8 cellular contexts compared by ENCODE assay signal in genomic region chr19:14221345-14221744, GRCh38. TPM values are rescaled to one million over a fixed set of nuclear protein-coding genes. Genes with fewer than 3 reads are reported as not detected.
DNase-seq lines count a peak whose midpoint lies in the region; ATAC-seq and TF ChIP-seq lines count a peak whose summit lies in the region.
"Not testable (repeated sequence)": the region's sequence is repeated elsewhere in the genome, so short reads cannot be mapped to it uniquely, and the experiment has no call there.

No MANE protein-coding gene starts in this region.

- H3K27ac ChIP-seq in heart left ventricle, neural progenitor cell: not testable (repeated sequence)

- peak overlapping the region; percentile 70 for H3K4me2 ChIP-seq in neural progenitor cell

- TF ChIP-seq CTCF in BE2C (IDR thresholded peaks at IDR 0.05; ENCODE audit: low read depth, low read length) (peak; percentile 14; the same call in 1 of the 2 replicates), HFFc6 (IDR thresholded peaks at IDR 0.05) (peak; percentile 54), astrocyte of the spinal cord (IDR thresholded peaks at IDR 0.05; ENCODE audit: low read depth, low read length) (peak; percentile 20), heart left ventricle (IDR thresholded peaks at IDR 0.05) (peak in 6 of 12 donors; percentile 11 to 41 (median 28)), neural progenitor cell (IDR thresholded peaks at IDR 0.05) (peak; percentile 46)

- H3K27ac Mint-ChIP-seq in HFFc6: not testable (repeated sequence)
- peak overlapping the region; percentile 70 for H3K27ac Mint-ChIP-seq in activated CD8-positive, alpha-beta T cell treated with anti-CD3 and anti-CD28 coated beads, Interleukin-2, amount 10 ng/mL, durations not matched to agents 7 days and 5 days
- H3K27ac Mint-ChIP-seq in neural progenitor cell: peak overlapping the region; percentile 76

- H3K4me1 Mint-ChIP-seq in HFFc6 (ENCODE audit: low read depth) (peaks cover 15% of the 10 kb centered on the region), neural progenitor cell (peaks cover 18% of the 10 kb centered on the region)
- H3K4me1 Mint-ChIP-seq in activated CD8-positive, alpha-beta T cell treated with anti-CD3 and anti-CD28 coated beads, Interleukin-2, amount 10 ng/mL, durations not matched to agents 7 days and 5 days (ENCODE audit: low read depth): peaks cover 28% of the 10 kb centered on the region

- DNase-seq in BE2C (peak; percentile 30), RKO (ENCODE audit: low spot score) (peak; percentile 61), heart left ventricle (peak in 3 of 5 donors; percentile 32 to 72 (median 39)), neural progenitor cell (ENCODE audit: low spot score) (peak; percentile 33)
- DNase-seq in HFFc6; astrocyte of the spinal cord (ENCODE audit: low read depth, low spot score): not testable (repeated sequence)
- DNase-seq in activated CD8-positive, alpha-beta T cell treated with anti-CD3 and anti-CD28 coated beads, Interleukin-2, amount 10 ng/mL, durations not matched to agents 7 days and 5 days: peak; percentile 85
- DNase-seq in stimulated activated CD8-positive, alpha-beta memory T cell treated with anti-CD3 and anti-CD28 coated beads, Interleukin-15, amount 100 ng/mL, for 24 hours (ENCODE audit: low read depth): peak; percentile 42

- not testable (repeated sequence) for H3K36me3 Mint-ChIP-seq in HFFc6 (ENCODE audit: low read depth); activated CD8-positive, alpha-beta T cell treated with anti-CD3 and anti-CD28 coated beads, Interleukin-2, amount 10 ng/mL, durations not matched to agents 7 days and 5 days (ENCODE audit: low read depth); neural progenitor cell

- not testable (repeated sequence) for TF ChIP-seq POLR2A in heart left ventricle (IDR thresholded peaks at IDR 0.05)

- not testable (repeated sequence) for H3K9me3 ChIP-seq in BE2C; heart left ventricle; neural progenitor cell (ENCODE audit: low read depth)

- not testable (repeated sequence) for H3K9me3 Mint-ChIP-seq in HFFc6; activated CD8-positive, alpha-beta T cell treated with anti-CD3 and anti-CD28 coated beads, Interleukin-2, amount 10 ng/mL, durations not matched to agents 7 days and 5 days (ENCODE audit: insufficient read depth); neural progenitor cell

- H3K27me3 ChIP-seq in BE2C, heart left ventricle, neural progenitor cell: not testable (repeated sequence)

- not testable (repeated sequence) for H3K9ac ChIP-seq in neural progenitor cell

- H3K4me3 ChIP-seq in BE2C (ENCODE audit: low read depth, low read length); astrocyte of the spinal cord (ENCODE audit: low read depth, low read length): not testable (repeated sequence)
- H3K4me3 ChIP-seq in heart left ventricle: peak overlapping the region in 1 of 12 donors; percentile 5
- peak overlapping the region; percentile 26 for H3K4me3 ChIP-seq in neural progenitor cell

- 4 to 9% (median 7%) methylated on average over 9 to 19 of the region's 19 CpGs for WGBS in heart left ventricle, 4 donors

- in situ Hi-C loops in astrocyte of the spinal cord (cut with HindIII; ENCODE audit: low sequenced_read_pairs): not testable (repeated sequence)

- POLR2A ChIA-PET in activated CD8-positive, alpha-beta T cell treated with anti-CD3 and anti-CD28 coated beads, Interleukin-2, amount 10 ng/mL, durations not matched to agents 7 days and 5 days (lab: Charles Lee): not testable (repeated sequence)

- not testable (repeated sequence) for H3K36me3 ChIP-seq in BE2C, heart left ventricle, neural progenitor cell

- not testable (repeated sequence) for H4K20me1 ChIP-seq in neural progenitor cell (ENCODE audit: low read depth)

- peaks cover 11% of the 10 kb centered on the region for H3F3A ChIP-seq in neural progenitor cell (ENCODE audit: low read depth)

- not testable (repeated sequence) for H3K4me1 ChIP-seq in BE2C, heart left ventricle, neural progenitor cell

- not testable (repeated sequence) for H2AFZ ChIP-seq in neural progenitor cell (replicated peaks)

- CTCF ChIA-PET in activated CD8-positive, alpha-beta T cell treated with anti-CD3 and anti-CD28 coated beads, Interleukin-2, amount 10 ng/mL, durations not matched to agents 7 days and 5 days (lab: Charles Lee): interaction anchor here (1.2 to 3.1 kb wide), 2 partner anchors 67 to 127 kb away, joined by 4 to 14 read pairs; no protein-coding TSS in a partner anchor

- H3K4me3 Mint-ChIP-seq in HFFc6: not testable (repeated sequence)
- peak overlapping the region; percentile 57 for H3K4me3 Mint-ChIP-seq in activated CD8-positive, alpha-beta T cell treated with anti-CD3 and anti-CD28 coated beads, Interleukin-2, amount 10 ng/mL, durations not matched to agents 7 days and 5 days
- H3K4me3 Mint-ChIP-seq in neural progenitor cell: peak overlapping the region; percentile 41

- H3K27me3 Mint-ChIP-seq in HFFc6 (ENCODE audit: insufficient read depth): peaks cover 16% of the 10 kb centered on the region; the same call in 1 of the 2 replicates
- not testable (repeated sequence) for H3K27me3 Mint-ChIP-seq in activated CD8-positive, alpha-beta T cell treated with anti-CD3 and anti-CD28 coated beads, Interleukin-2, amount 10 ng/mL, durations not matched to agents 7 days and 5 days (ENCODE audit: low read depth); neural progenitor cell (ENCODE audit: insufficient read depth, low read depth)

- H3K79me2 ChIP-seq in neural progenitor cell (ENCODE audit: low read depth): not testable (repeated sequence)

- intact Hi-C loops in heart left ventricle (cut with DNase I): loop anchor here in 1 of 10 donors (10.0 kb wide), 1 partner anchor 123 kb away; no protein-coding TSS in a partner anchor

- ATAC-seq in activated CD8-positive, alpha-beta T cell treated with anti-CD3 and anti-CD28 coated beads, Interleukin-2, amount 10 ng/mL, durations not matched to agents 7 days and 5 days: peak; percentile 90
- ATAC-seq in heart left ventricle: peak in 3 of 4 donors; percentile 50 to 76 (median 71)

RNA-seq across cellular contexts. Expression of gene ADGRL1, which starts 15.4 kb away (rescaled TPM):
- 69.0 TPM for polyA plus RNA-seq in BE2C (2012; ENCODE audit: insufficient read depth, insufficient read length, low read depth)
- 1 to 10 TPM; 1.6 to 2.9 (median 2.2) TPM for total RNA-seq in HFFc6 (2021; fragmentation: NEBNext Ultra II Directional; extraction: Animal tissue kit (Norgen Biotek cat#: 25700))
- 1 to 10 TPM; 6.3 to 7.7 TPM for total RNA-seq in activated CD8-positive, alpha-beta T cell treated with anti-CD3 and anti-CD28 coated beads, Interleukin-2, amount 10 ng/mL, durations not matched to agents 7 days and 5 days
- 10 to 100 TPM; 10.1 to 29.4 (median 14.4) TPM for total RNA-seq in heart left ventricle
- polyA plus RNA-seq in heart left ventricle: 10 to 100 TPM; 11.5 to 12.8 TPM
- total RNA-seq in neural progenitor cell (ENCODE audit: low replicate concordance): 13.3 and 59.0 TPM in 2 replicates
